In genomic region chr6:31498748-31499147, GRCh38 we compare ENCODE assay signal across 10 cellular contexts. TPM values are rescaled to one million over a fixed set of nuclear protein-coding genes. Genes with fewer than 3 reads are reported as not detected.
DNase-seq lines count a peak whose midpoint lies in the region; ATAC-seq and TF ChIP-seq lines count a peak whose summit lies in the region.
"Had no signal": no experiment of that assay in that cellular context is flagged by ENCODE, and none has a peak within 500 bp of the region (broad histone marks: within the 10 kb centered on the region; RNA-seq: fewer than 3 reads in every experiment).

No MANE protein-coding gene starts in this region.

- H3K4me3 Mint-ChIP-seq in endodermal cell, result peak overlapping the region; percentile 69

- H3K4me1 Mint-ChIP-seq in endodermal cell, result peaks cover 26% of the 10 kb centered on the region

- H3K36me3 Mint-ChIP-seq in endodermal cell (ENCODE audit: low read depth), result no peaks in the 10 kb centered on the region

- H3K4me1 ChIP-seq in OCI-LY1 (ENCODE audit: insufficient read depth, low read length, severe bottlenecking) (peaks cover 24% of the 10 kb centered on the region), endodermal cell (ENCODE audit: control insufficient read depth, insufficient read depth, low read length) (no peaks in the 10 kb centered on the region), parathyroid adenoma (no peaks in the 10 kb centered on the region)

- H3K27ac ChIP-seq in OCI-LY1 (ENCODE audit: low read depth, low read length, poor library complexity, severe bottlenecking) (no peak overlapping the region), endodermal cell (ENCODE audit: low read depth, low read length) (no peak overlapping the region), parathyroid adenoma (no peak overlapping the region)

- peak; percentile 4 for DNase-seq in DMS53 treated with DMSO at 0.1 percent for 48 hours (lab: John Stamatoyannopoulos, UW; ENCODE audit: unreplicated experiment)
- peak; percentile 80 for DNase-seq in endodermal cell
- DNase-seq in GM19238 (ENCODE audit: insufficient read length, low spot score), result no peak
- DNase-seq in epidermal melanocyte (ENCODE audit: insufficient read length, low spot score), result no peak
- DNase-seq: NCI-H2107 had no signal

- no peak for ATAC-seq in HG03520 (IDR thresholded peaks at IDR 0.05; ENCODE audit: unreplicated experiment)
- ATAC-seq in GM21390 (IDR thresholded peaks at IDR 0.05; ENCODE audit: unreplicated experiment), result no peak

- 10 to 18% methylated on average over 4 to 21 of the region's 21 CpGs for WGBS in endodermal cell (ENCODE audit: insufficient coverage in 1 of 2, insufficient read length in 1 of 2), 2 experiments

- no peak overlapping the region for H3K9ac ChIP-seq in OCI-LY1 (ENCODE audit: low read length)
- no peak overlapping the region for H3K9ac ChIP-seq in endodermal cell (ENCODE audit: extremely low read depth, low read length, poor library complexity, severe bottlenecking)
- no peak overlapping the region for H3K9ac ChIP-seq in parathyroid adenoma

- TF ChIP-seq CTCF in OCI-LY1 (IDR thresholded peaks at IDR 0.05; ENCODE audit: low read length), result no peak
- TF ChIP-seq CTCF in endodermal cell (conservative IDR thresholded peaks at IDR 0.05), result no peak
- no peak for TF ChIP-seq CTCF in parathyroid adenoma (IDR thresholded peaks at IDR 0.05)

- no peaks in the 10 kb centered on the region for H3F3A ChIP-seq in OCI-LY1 (ENCODE audit: insufficient read depth, low read length)

- H2AFZ ChIP-seq in OCI-LY1 (ENCODE audit: low read length) (no peak overlapping the region), parathyroid adenoma (peak overlapping the region; percentile 72)

- H3K27me3 Mint-ChIP-seq in endodermal cell (ENCODE audit: insufficient read depth), result peaks cover 56% of the 10 kb centered on the region

- no peaks in the 10 kb centered on the region for H4K20me1 ChIP-seq in OCI-LY1 (ENCODE audit: insufficient read depth, low read length)

- H3K9me3 ChIP-seq in OCI-LY1 (ENCODE audit: low read length), result 0 out of 2 replicates have a peak, but pooled peaks cover 3% of the 10 kb centered on the region
- no peaks in the 10 kb centered on the region for H3K9me3 ChIP-seq in endodermal cell (ENCODE audit: control insufficient read depth, low read length)
- no peaks in the 10 kb centered on the region for H3K9me3 ChIP-seq in parathyroid adenoma (ENCODE audit: control insufficient read depth, low read length)

- H3K4me2 ChIP-seq in OCI-LY1 (ENCODE audit: low read length), result peak overlapping the region; percentile 40; the same call in 1 of the 2 replicates
- peak overlapping the region; percentile 38 for H3K4me2 ChIP-seq in parathyroid adenoma (ENCODE audit: low read length)

- H3K9me3 Mint-ChIP-seq in endodermal cell, result no peaks in the 10 kb centered on the region

- peak overlapping the region; percentile 95 for H3K4me3 ChIP-seq in OCI-LY1 (ENCODE audit: low read depth, low read length, poor library complexity, severe bottlenecking)
- peak overlapping the region; percentile 81 for H3K4me3 ChIP-seq in endodermal cell (ENCODE audit: low read length)
- H3K4me3 ChIP-seq in parathyroid adenoma (ENCODE audit: low read depth, low read length), result peak overlapping the region; percentile 14

- H3K27me3 ChIP-seq in OCI-LY1 (ENCODE audit: insufficient read depth, low read length) (no peaks in the 10 kb centered on the region), endodermal cell (ENCODE audit: control insufficient read depth, insufficient read depth, low read length, poor library complexity, severe bottlenecking) (peaks cover 51% of the 10 kb centered on the region), parathyroid adenoma (ENCODE audit: control insufficient read depth, insufficient read depth, low read length) (no peaks in the 10 kb centered on the region)

- no peaks in the 10 kb centered on the region for H3K9me2 ChIP-seq in OCI-LY1 (ENCODE audit: low read depth, low read length)

- H3K36me3 ChIP-seq in OCI-LY1 (ENCODE audit: insufficient read depth, low read length) (peaks cover 13% of the 10 kb centered on the region), endodermal cell (ENCODE audit: control insufficient read depth, insufficient read depth, low read length) (no peaks in the 10 kb centered on the region), parathyroid adenoma (ENCODE audit: control insufficient read depth, insufficient read depth, low read length) (no peaks in the 10 kb centered on the region)

- peaks cover 61% of the 10 kb centered on the region for H3K79me2 ChIP-seq in OCI-LY1 (ENCODE audit: insufficient read depth, low read length)
- no peaks in the 10 kb centered on the region for H3K79me2 ChIP-seq in parathyroid adenoma

- H3K27ac Mint-ChIP-seq in endodermal cell, result peak overlapping the region; percentile 56

RNA-seq across cellular contexts. Expression of gene MICB, which starts 0.8 kb away (rescaled TPM):
- 1 to 10 TPM; 8.2 to 8.5 TPM for total RNA-seq in endodermal cell
- 4.1 TPM for polyA plus RNA-seq in endodermal cell (2013, experiment 1 of 2)
- polyA plus RNA-seq in endodermal cell (2013, experiment 2 of 2), result 4.5 TPM

RNA-seq across cellular contexts. Expression of gene MCCD1, which starts 30.0 kb away (rescaled TPM):
- not detected for total RNA-seq in endodermal cell
- not detected for polyA plus RNA-seq in endodermal cell (2013, experiment 1 of 2)
- not detected for polyA plus RNA-seq in endodermal cell (2013, experiment 2 of 2)
- total RNA-seq: pulmonary artery endothelial cell had no signal

RNA-seq across cellular contexts. Expression of gene DDX39B, which starts 43.1 kb away (rescaled TPM):
- total RNA-seq in endodermal cell, result 100 to 1,000 TPM; 572 to 654 TPM
- polyA plus RNA-seq in endodermal cell (2013, experiment 1 of 2), result 685 TPM
- polyA plus RNA-seq in endodermal cell (2013, experiment 2 of 2), result 576 TPM

RNA-seq across cellular contexts. Expression of gene ATP6V1G2, which starts 47.7 kb away (rescaled TPM):
- total RNA-seq in endodermal cell, result 1 to 10 TPM; 1.7 to 2.1 TPM
- 11.8 TPM for polyA plus RNA-seq in endodermal cell (2013, experiment 1 of 2)
- 12.1 TPM for polyA plus RNA-seq in endodermal cell (2013, experiment 2 of 2)

RNA-seq across cellular contexts. Expression of gene NFKBIL1, which starts 48.7 kb away (rescaled TPM):
- 10 to 100 TPM; 17.4 to 26.3 TPM for total RNA-seq in endodermal cell
- polyA plus RNA-seq in endodermal cell (2013, experiment 1 of 2), result 26.5 TPM
- polyA plus RNA-seq in endodermal cell (2013, experiment 2 of 2), result 22.9 TPM

Comparison
In these comparisons a context has a peak if more than half of its experiments do, and no peak if none do; other contexts are left out.
1. DNase-seq: peak in DMS53 treated with DMSO at 0.1 percent for 48 hours (single experiment) and endodermal cell (single experiment); none in GM19238 (single experiment) and epidermal melanocyte (single experiment).
2. H3K4me3 ChIP-seq: peak in every context shown above with its lines; median percentile 95 in OCI-LY1; 81 in endodermal cell; 14 in parathyroid adenoma.